Comparison of ENCODE assay signal across 20 cellular contexts in the genomic region with DNA sequence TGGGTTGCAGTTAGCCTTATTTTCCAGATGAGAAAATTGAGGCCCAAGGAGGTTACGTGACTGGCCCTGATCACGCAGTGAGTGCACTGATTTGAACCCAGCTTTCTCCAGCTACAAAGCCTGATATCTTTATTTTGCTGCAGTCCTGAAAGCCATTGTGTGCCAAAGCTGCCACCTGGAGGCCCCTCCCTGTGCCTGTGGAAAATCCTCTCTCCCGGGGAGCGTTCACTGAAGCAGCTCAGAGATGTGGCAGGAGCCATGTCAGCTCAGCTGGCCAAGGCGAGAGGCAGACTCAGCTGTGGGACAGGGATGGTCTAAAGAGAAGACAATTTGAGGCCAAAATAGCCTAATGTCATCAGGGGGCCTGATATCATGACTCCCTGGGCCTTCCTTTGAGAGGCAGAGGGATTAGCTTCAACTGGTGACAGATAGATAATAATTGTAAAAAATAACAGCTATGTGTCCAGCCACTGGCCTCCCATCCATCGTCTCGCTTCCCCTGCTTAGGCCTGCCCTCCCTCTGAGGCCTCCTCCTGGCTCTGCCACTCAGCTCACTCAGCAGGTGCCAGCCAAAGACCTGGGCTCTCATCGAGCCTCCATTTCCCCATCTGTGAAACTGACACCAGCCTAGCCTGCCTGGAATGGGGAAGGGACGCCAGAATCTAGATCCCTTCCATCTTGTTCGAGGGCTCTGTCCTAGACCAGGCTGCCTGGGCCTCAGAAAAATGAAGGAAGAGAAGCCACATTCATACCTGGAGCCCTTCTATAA.
DNase-seq lines count a peak whose midpoint lies in the region; TF ChIP-seq lines count a peak whose summit lies in the region.
"Had no signal": no experiment of that assay in that cellular context is flagged by ENCODE, and none has a peak within 500 bp of the region (broad histone marks: within the 10 kb centered on the region; RNA-seq: fewer than 3 reads in every experiment).

No MANE protein-coding gene starts in this region.

- DNase-seq in NCI-H2227 treated with DMSO at 0.1 percent for 48 hours (lab: John Stamatoyannopoulos, UW) (peak; percentile 1), NCI-H2227 (lab: John Stamatoyannopoulos, UW; ENCODE audit: unreplicated experiment) (no peak), NCI-H345 (lab: John Stamatoyannopoulos, UW) (peak; percentile 24), endodermal cell (peak; percentile 72), neural crest cell (ENCODE audit: low read depth, low spot score) (no peak), NCI-H510A (lab: John Stamatoyannopoulos, UW) (no peak), kidney glomerular epithelial cell (lab: John Stamatoyannopoulos, UW) (no peak)
- no peak for DNase-seq in activated CD4-positive, alpha-beta T cell treated with anti-CD3 and anti-CD28 coated beads, Interleukin-2, amount 50 U/mL, for 48 hours
- DNase-seq: activated CD4-positive, CD25-positive, alpha-beta regulatory T cell; activated naive CD4-positive, alpha-beta T cell treated with Interleukin-2 at 50 U/mL for 16 hours; activated T-cell treated with anti-CD3 and anti-CD28 coated beads, Interleukin-2, amount 50 U/mL, for 72 hours; CD4-positive, alpha-beta T cell; erythroblast; left cardiac atrium; mesenchymal stem cell; NCI-H1105; NCI-H2029 treated with DMSO at 0.1 percent for 48 hours; stimulated activated CD4-positive, alpha-beta T cell treated with anti-CD3 and anti-CD28 coated beads, Interleukin-2, amount 100 ng/mL, for 24 hours; T-helper 1 cell; transverse colon had no signal

- no peaks in the 10 kb centered on the region for H3K9me3 Mint-ChIP-seq in endodermal cell
- no peaks in the 10 kb centered on the region for H3K9me3 Mint-ChIP-seq in neural crest cell
- H3K9me3 Mint-ChIP-seq: activated T-cell treated with anti-CD3 and anti-CD28 coated beads, Interleukin-2, amount 50 U/mL, for 72 hours; CD4-positive, alpha-beta T cell had no signal

- H3K36me3 Mint-ChIP-seq in endodermal cell (ENCODE audit: low read depth) (no peaks in the 10 kb centered on the region), neural crest cell (ENCODE audit: low read depth) (no peaks in the 10 kb centered on the region)

- no peaks in the 10 kb centered on the region for H3K27me3 ChIP-seq in endodermal cell (ENCODE audit: control insufficient read depth, insufficient read depth, low read length, poor library complexity, severe bottlenecking)
- H3K27me3 ChIP-seq: transverse colon had no signal

- no peak overlapping the region for H3K4me3 ChIP-seq in endodermal cell (ENCODE audit: low read length)
- H3K4me3 ChIP-seq: transverse colon had no signal

- H3K27me3 Mint-ChIP-seq in endodermal cell (ENCODE audit: insufficient read depth): peaks cover 8% of the 10 kb centered on the region
- peaks cover 7% of the 10 kb centered on the region for H3K27me3 Mint-ChIP-seq in neural crest cell (ENCODE audit: low read depth)

- no peak overlapping the region for H3K4me3 Mint-ChIP-seq in endodermal cell
- no peak overlapping the region for H3K4me3 Mint-ChIP-seq in neural crest cell
- H3K4me3 Mint-ChIP-seq: activated T-cell treated with anti-CD3 and anti-CD28 coated beads, Interleukin-2, amount 50 U/mL, for 72 hours; CD4-positive, alpha-beta T cell had no signal

- H3K4me1 ChIP-seq in endodermal cell (ENCODE audit: control insufficient read depth, insufficient read depth, low read length): peaks cover 4% of the 10 kb centered on the region

- TF ChIP-seq CTCF in endodermal cell (conservative IDR thresholded peaks at IDR 0.05) (peak; percentile 40), neural crest cell (conservative IDR thresholded peaks at IDR 0.05) (no peak)

- no peaks in the 10 kb centered on the region for H3K9me3 ChIP-seq in endodermal cell (ENCODE audit: control insufficient read depth, low read length)
- H3K9me3 ChIP-seq: transverse colon had no signal

- H3K27ac Mint-ChIP-seq in endodermal cell (no peak overlapping the region), neural crest cell (ENCODE audit: unreplicated experiment) (peak overlapping the region; percentile 89)
- H3K27ac Mint-ChIP-seq: activated T-cell treated with anti-CD3 and anti-CD28 coated beads, Interleukin-2, amount 50 U/mL, for 72 hours; CD4-positive, alpha-beta T cell had no signal

- peaks cover 14% of the 10 kb centered on the region for H3K4me1 Mint-ChIP-seq in endodermal cell
- peaks cover 64% of the 10 kb centered on the region for H3K4me1 Mint-ChIP-seq in neural crest cell

- no peaks in the 10 kb centered on the region for H3K36me3 ChIP-seq in endodermal cell (ENCODE audit: control insufficient read depth, insufficient read depth, low read length)
- H3K36me3 ChIP-seq: transverse colon had no signal

- WGBS in endodermal cell (ENCODE audit: insufficient coverage in 1 of 2, insufficient read length in 1 of 2), 2 experiments: 83 to 87% methylated on average over 7 to 10 of the region's 10 CpGs

- H3K9ac ChIP-seq in endodermal cell (ENCODE audit: extremely low read depth, low read length, poor library complexity, severe bottlenecking): peak overlapping the region; percentile 6

- H3K27ac ChIP-seq in endodermal cell (ENCODE audit: low read depth, low read length): peak overlapping the region; percentile 78
- H3K27ac ChIP-seq: transverse colon had no signal

Comparison
In these comparisons a context has a peak if more than half of its experiments do, and no peak if none do; other contexts are left out.
1. DNase-seq: peak in NCI-H2227 treated with DMSO at 0.1 percent for 48 hours (single experiment), NCI-H345 (single experiment) and endodermal cell (single experiment); none in NCI-H2227 (single experiment), neural crest cell (single experiment), NCI-H510A (single experiment), activated CD4-positive, alpha-beta T cell treated with anti-CD3 and anti-CD28 coated beads, Interleukin-2, amount 50 U/mL, for 48 hours (0 of 2) and kidney glomerular epithelial cell (single experiment).